Comparison of ENCODE assay signal across 12 cellular contexts in genomic region chr1:9425859-9426258, GRCh38.
A peak's percentile ranks its signal among the peaks of the same experiment; 100 is the strongest.
DNase-seq lines count a peak whose midpoint lies in the region; ATAC-seq, FAIRE-seq and TF ChIP-seq lines count a peak whose summit lies in the region.
"Had no signal": no experiment of that assay in that cellular context is flagged by ENCODE, and none has a peak within 500 bp of the region (broad histone marks: within the 10 kb centered on the region; RNA-seq: fewer than 3 reads in every experiment).

No MANE protein-coding gene starts in this region.

- POLR2A ChIA-PET in HepG2 (lab: Yijun Ruan, JAX), result interaction anchor here (1.7 kb wide), 1 partner anchor 13 kb away, joined by 10 read pairs; no protein-coding TSS in a partner anchor

- TF ChIP-seq POLR2A in HepG2 (IDR thresholded peaks at IDR 0.05; ENCODE audit: insufficient read depth in 1 of 2, low read depth in 2 of 2, low read length in 2 of 2) (no peak), right lobe of liver (IDR thresholded peaks at IDR 0.05) (no peak)

- no peak overlapping the region for H3K4me3 ChIP-seq in HepG2 (replicated peaks in 1 of 3; ENCODE audit: insufficient read depth in 1 of 3, low read depth in 2 of 3, low read length in 3 of 3)
- H3K4me3 ChIP-seq in right lobe of liver, result no peak overlapping the region
- peak overlapping the region; percentile 14 for H3K4me3 ChIP-seq in thymus (ENCODE audit: low read length)
- H3K4me3 ChIP-seq in brain microvascular endothelial cell (ENCODE audit: low read depth, low read length), result no peak overlapping the region
- H3K4me3 ChIP-seq: skin epidermis had no signal

- H3K79me2 ChIP-seq in HepG2 (ENCODE audit: insufficient read depth, low read length), result no peaks in the 10 kb centered on the region

- no peaks in the 10 kb centered on the region for H3K36me3 Mint-ChIP-seq in T-helper 1 cell treated with Interleukin-12 subunit alpha and Interleukin-12 subunit beta and Interleukin-4 antibody, amounts not matched to agents 30 μg/mL and 1 μg/mL, for 36 hours (ENCODE audit: low read depth)
- H3K36me3 Mint-ChIP-seq: type B pancreatic cell had no signal

- TF ChIP-seq RAD21 in HepG2 (CRISPR knock-in tag; IDR thresholded peaks at IDR 0.05), result no peak

- intact Hi-C loops in HepG2 (cut with micrococcal nuclease; ENCODE audit: unreplicated experiment), result no loop called here
- intact Hi-C loops in right lobe of liver (cut with DNase I), result no loop called here

- H3K4me1 ChIP-seq in HepG2 (ENCODE audit: insufficient read depth, low read length) (peaks cover 69% of the 10 kb centered on the region), right lobe of liver (peaks cover 0 to 10% (median 0%) of the 10 kb centered on the region in 4 donors), thymus (ENCODE audit: control insufficient read depth, insufficient read depth, low read length) (peaks cover 47% of the 10 kb centered on the region)

- peaks cover 58% of the 10 kb centered on the region for H3K4me1 Mint-ChIP-seq in T-helper 1 cell treated with Interleukin-12 subunit alpha and Interleukin-12 subunit beta and Interleukin-4 antibody, amounts not matched to agents 30 μg/mL and 1 μg/mL, for 36 hours (ENCODE audit: low read depth)

- ATAC-seq in HepG2 (no peak), right lobe of liver (no peak), HG03064 (IDR thresholded peaks at IDR 0.05; ENCODE audit: low read depth, unreplicated experiment) (peak; percentile 10)

- WGBS in HepG2 (ENCODE audit: low lambda C conversion rate), result 69% methylated on average over 6 of the region's 7 CpGs
- WGBS in right lobe of liver (ENCODE audit: insufficient coverage, low coverage, low lambda C conversion rate, missing lambda C conversion rate), result 46% methylated on average over 4 of the region's 7 CpGs
- 8% methylated on average over 7 of the region's 7 CpGs for WGBS in thymus

- H3K27ac ChIP-seq in HepG2 (ENCODE audit: extremely low read length, insufficient read depth, low read length), result no peak overlapping the region
- H3K27ac ChIP-seq in right lobe of liver, result no peak overlapping the region
- peak overlapping the region; percentile 92 for H3K27ac ChIP-seq in thymus (ENCODE audit: low read depth)
- H3K27ac ChIP-seq in brain microvascular endothelial cell, result no peak overlapping the region

- H3K4me3 Mint-ChIP-seq in T-helper 1 cell treated with Interleukin-12 subunit alpha and Interleukin-12 subunit beta and Interleukin-4 antibody, amounts not matched to agents 30 μg/mL and 1 μg/mL, for 36 hours, result peak overlapping the region; percentile 56
- H3K4me3 Mint-ChIP-seq: type B pancreatic cell had no signal

- H3K9ac ChIP-seq in HepG2 (ENCODE audit: insufficient read depth, low read depth, low read length), result no peak overlapping the region

- H3K9me3 ChIP-seq in HepG2 (ENCODE audit: low read length) (no peaks in the 10 kb centered on the region), right lobe of liver (no peaks in the 10 kb centered on the region), thymus (ENCODE audit: control insufficient read depth) (no peaks in the 10 kb centered on the region)

- no peaks in the 10 kb centered on the region for H4K20me1 ChIP-seq in HepG2 (ENCODE audit: insufficient read depth, low read length)

- no peak overlapping the region; the same call in 1 of the 2 replicates for H3K4me2 ChIP-seq in HepG2 (ENCODE audit: low read depth, low read length)

- CTCF ChIA-PET in HepG2 (lab: Yijun Ruan, JAX; ENCODE audit: low intra/inter-chr PET ratio, low total read pairs), result no interaction called here

- in situ Hi-C loops in HepG2 (cut with HindIII; ENCODE audit: extremely low pct_ligation_motif_present, low pct_unique_long_range_greater_than_20kb), result no loop called here
- in situ Hi-C loops in brain microvascular endothelial cell (cut with HindIII; ENCODE audit: low pct_ligation_motif_present, low sequenced_read_pairs), result no loop called here

- peak overlapping the region; percentile 45 for H2AFZ ChIP-seq in HepG2 (ENCODE audit: low read length)

- H3K27me3 Mint-ChIP-seq in T-helper 1 cell treated with Interleukin-12 subunit alpha and Interleukin-12 subunit beta and Interleukin-4 antibody, amounts not matched to agents 30 μg/mL and 1 μg/mL, for 36 hours (ENCODE audit: low read depth), result peaks cover 29% of the 10 kb centered on the region
- H3K27me3 Mint-ChIP-seq: type B pancreatic cell had no signal

- DNase-seq in HepG2 (ENCODE audit: low spot score) (no peak), right lobe of liver (no peak), brain microvascular endothelial cell (no peak), inferior parietal cortex (ENCODE audit: extremely low spot score) (no peak), NCI-H2196 treated with DMSO at 0.1 percent for 48 hours (lab: John Stamatoyannopoulos, UW; ENCODE audit: unreplicated experiment) (no peak)
- DNase-seq: GOT3 had no signal

- peak overlapping the region; percentile 80 for H3K27ac Mint-ChIP-seq in T-helper 1 cell treated with Interleukin-12 subunit alpha and Interleukin-12 subunit beta and Interleukin-4 antibody, amounts not matched to agents 30 μg/mL and 1 μg/mL, for 36 hours
- H3K27ac Mint-ChIP-seq: type B pancreatic cell had no signal

- TF ChIP-seq EP300 in HepG2 (IDR thresholded peaks at IDR 0.05; ENCODE audit: low read depth in 2 of 2, low read length in 2 of 2) (no peak), HepG2 (CRISPR knock-in tag; IDR thresholded peaks at IDR 0.05; ENCODE audit: borderline replicate concordance) (no peak)

- BruUV-seq in HepG2 (replicated peaks; lab: Mats Ljungman, UMichigan), result no TSS peak

- H3K9me3 Mint-ChIP-seq in T-helper 1 cell treated with Interleukin-12 subunit alpha and Interleukin-12 subunit beta and Interleukin-4 antibody, amounts not matched to agents 30 μg/mL and 1 μg/mL, for 36 hours, result no peaks in the 10 kb centered on the region
- H3K9me3 Mint-ChIP-seq: type B pancreatic cell had no signal

- FAIRE-seq in HepG2 (lab: Jason Lieb, UNC), result no peak
- FAIRE-seq: colon had no signal

- H3K27me3 ChIP-seq in HepG2 (ENCODE audit: control insufficient read depth in 1 of 2, insufficient read depth in 2 of 2, low read length in 2 of 2) (peaks cover 0 to 13% of the 10 kb centered on the region in 2 experiments; a peak in 1 of 5 replicates), right lobe of liver (no peaks in the 10 kb centered on the region), thymus (ENCODE audit: control insufficient read depth, insufficient read depth) (no peaks in the 10 kb centered on the region), brain microvascular endothelial cell (replicated peaks) (peaks cover 6% of the 10 kb centered on the region)

- no peaks in the 10 kb centered on the region for H3K36me3 ChIP-seq in HepG2 (replicated peaks in 1 of 2; ENCODE audit: control insufficient read depth in 1 of 2, insufficient read depth in 2 of 2, low read length in 2 of 2)
- no peaks in the 10 kb centered on the region for H3K36me3 ChIP-seq in right lobe of liver
- no peaks in the 10 kb centered on the region for H3K36me3 ChIP-seq in thymus (ENCODE audit: control insufficient read depth, insufficient read depth)
- H3K36me3 ChIP-seq in brain microvascular endothelial cell (replicated peaks), result no peaks in the 10 kb centered on the region

- no peak for TF ChIP-seq CTCF in HepG2 (CRISPR knock-in tag; IDR thresholded peaks at IDR 0.05)
- TF ChIP-seq CTCF in right lobe of liver (IDR thresholded peaks at IDR 0.05), result no peak
- TF ChIP-seq CTCF in brain microvascular endothelial cell (IDR thresholded peaks at IDR 0.05; ENCODE audit: low read depth, low read length, missing control alignments), result no peak

TF ChIP-seq in HepG2, 621 proteins besides CTCF, POLR2A, EP300 and RAD21:
- TF ChIP-seq ZNF75D (CRISPR knock-in tag; IDR thresholded peaks at IDR 0.05; ENCODE audit: borderline replicate concordance), result no peak
- no peak for TF ChIP-seq SP5 (CRISPR knock-in tag; IDR thresholded peaks at IDR 0.05; ENCODE audit: borderline replicate concordance, low read depth)
- TF ChIP-seq ZNF772 (CRISPR knock-in tag; IDR thresholded peaks at IDR 0.05), result no peak
- no peak for TF ChIP-seq RBFOX2 (IDR thresholded peaks at IDR 0.05; ENCODE audit: low read depth, low read length)
- TF ChIP-seq ZFP1 (CRISPR knock-in tag; IDR thresholded peaks at IDR 0.05), result no peak
- TF ChIP-seq ZSCAN25 (CRISPR knock-in tag; IDR thresholded peaks at IDR 0.05), result no peak
- TF ChIP-seq ZKSCAN8 (CRISPR knock-in tag; IDR thresholded peaks at IDR 0.05; ENCODE audit: borderline replicate concordance), result no peak
- TF ChIP-seq AHR (CRISPR knock-in tag; IDR thresholded peaks at IDR 0.05), result no peak
- no peak for TF ChIP-seq ZBTB1 (CRISPR knock-in tag; IDR thresholded peaks at IDR 0.05; ENCODE audit: borderline replicate concordance)
- TF ChIP-seq ZNF629 (CRISPR knock-in tag; conservative IDR thresholded peaks at IDR 0.05), result no peak
- no peak for TF ChIP-seq ZFX (CRISPR knock-in tag; IDR thresholded peaks at IDR 0.05; ENCODE audit: low read depth)
- no peak for TF ChIP-seq FOSL2 (CRISPR knock-in tag; IDR thresholded peaks at IDR 0.05)
- no peak for TF ChIP-seq ZNF468 (CRISPR knock-in tag; IDR thresholded peaks at IDR 0.05)
